6 cellular contexts compared by ENCODE assay signal in genomic region chr6:151772436-151772835, GRCh38. TPM values are rescaled to one million over a fixed set of nuclear protein-coding genes. Genes with fewer than 3 reads are reported as not detected.
"Had no signal": no experiment of that assay in that cellular context is flagged by ENCODE, and none has a peak within 500 bp of the region (broad histone marks: within the 10 kb centered on the region; RNA-seq: fewer than 3 reads in every experiment).

No MANE protein-coding gene starts in this region.

- H3K4me3 Mint-ChIP-seq: GM23338, H9 had no signal

- H3K4me2 ChIP-seq: GM23338 had no signal

- H3K9me3 Mint-ChIP-seq: GM23338, H9 had no signal

- H3K4me1 Mint-ChIP-seq: GM23338, H9 had no signal

- H3K4me3 ChIP-seq: GM23338, K562 had no signal

- H2AFZ ChIP-seq: GM23338 had no signal

- H3K27ac Mint-ChIP-seq: GM23338, H9 had no signal

- DNase-seq: H9, HCEC 1CT, IMR-90 had no signal

- ATAC-seq: GM23338, K562 had no signal

RNA-seq across cellular contexts. Expression of gene ESR1, which starts 35.0 kb away (rescaled TPM):
- total RNA-seq: H9, HT-29, IMR-90 had no signal
- polyA plus RNA-seq: GM23338, IMR-90 had no signal
